Comparison of ENCODE assay signal across 10 cellular contexts in genomic region chr10:101828734-101829551, GRCh38. TPM values are rescaled to one million over a fixed set of nuclear protein-coding genes. Genes with fewer than 3 reads are reported as not detected.
DNase-seq lines count a peak whose midpoint lies in the region; ATAC-seq, FAIRE-seq and TF ChIP-seq lines count a peak whose summit lies in the region.
"Had no signal": no experiment of that assay in that cellular context is flagged by ENCODE, and none has a peak within 500 bp of the region (broad histone marks: within the 10 kb centered on the region; RNA-seq: fewer than 3 reads in every experiment).

No MANE protein-coding gene starts in this region.

- H3K4me3 Mint-ChIP-seq in nephron = peak overlapping the region in 2 of 3 experiments; percentile 14 to 45
- no peak overlapping the region for H3K4me3 Mint-ChIP-seq in activated T-helper 17 cell treated with anti-CD3 and anti-CD28 coated beads, Interleukin-2, amount 50 U/mL, for 72 hours

- ATAC-seq in right lobe of liver = no peak
- ATAC-seq in HepG2 = no peak
- ATAC-seq in HG03469 (IDR thresholded peaks at IDR 0.05; ENCODE audit: unreplicated experiment) = no peak
- ATAC-seq in activated T-helper 17 cell treated with anti-CD3 and anti-CD28 coated beads, Interleukin-2, amount 50 U/mL, for 72 hours (replicated peaks) = no peak
- ATAC-seq in GM19324 (IDR thresholded peaks at IDR 0.05; ENCODE audit: low FRiP score, unreplicated experiment) = no peak

- peaks cover 8% of the 10 kb centered on the region for H3K36me3 Mint-ChIP-seq in nephron (ENCODE audit: low read depth)
- H3K36me3 Mint-ChIP-seq in activated T-helper 17 cell treated with anti-CD3 and anti-CD28 coated beads, Interleukin-2, amount 50 U/mL, for 72 hours (ENCODE audit: low read depth) = peaks cover 15% of the 10 kb centered on the region

- whole genome bisulfite sequencing in right lobe of liver (ENCODE audit: insufficient coverage, low coverage, low lambda C conversion rate, missing lambda C conversion rate) = 74% methylated on average over 18 of the region's 41 CpGs
- 95% methylated on average over 41 of the region's 41 CpGs for WGBS in HepG2 (ENCODE audit: low lambda C conversion rate)
- WGBS in esophagus squamous epithelium, 2 donors = 64 to 71% methylated on average over 13 to 16 of the region's 41 CpGs

- TF ChIP-seq POLR2A in right lobe of liver (IDR thresholded peaks at IDR 0.05) (no peak), HepG2 (IDR thresholded peaks at IDR 0.05; ENCODE audit: insufficient read depth in 1 of 2, low read depth in 2 of 2, low read length in 2 of 2) (no peak), esophagus squamous epithelium (IDR thresholded peaks at IDR 0.05) (no peak)

- no peaks in the 10 kb centered on the region for H3K79me2 ChIP-seq in HepG2 (ENCODE audit: insufficient read depth, low read length)

- H3K9ac ChIP-seq in HepG2 (ENCODE audit: insufficient read depth, low read depth, low read length) = no peak overlapping the region

- no peak overlapping the region for H3K4me2 ChIP-seq in HepG2 (ENCODE audit: low read depth, low read length)

- DNase-seq in right lobe of liver (peak; percentile 30 to 60 (median 42)), HepG2 (ENCODE audit: low spot score) (no peak), esophagus squamous epithelium (lab: John Stamatoyannopoulos, UW) (no peak)
- DNase-seq in stimulated activated CD4-positive, alpha-beta T cell treated with anti-CD3 and anti-CD28 coated beads, Interleukin-1b, Interleukin-23, amount 100 ng/mL, for 48 hours = no peak
- DNase-seq: T1000 had no signal

- FAIRE-seq in HepG2 (lab: Jason Lieb, UNC) = no peak

- H3K27ac ChIP-seq in right lobe of liver (no peak overlapping the region), HepG2 (ENCODE audit: extremely low read length, insufficient read depth, low read length) (no peak overlapping the region), esophagus squamous epithelium (peak overlapping the region; percentile 34 to 88 (median 48))

- H3K9me3 ChIP-seq in right lobe of liver (no peaks in the 10 kb centered on the region), HepG2 (ENCODE audit: low read length) (no peaks in the 10 kb centered on the region), esophagus squamous epithelium (no peaks in the 10 kb centered on the region)

- no peaks in the 10 kb centered on the region for H3K9me3 Mint-ChIP-seq in nephron
- no peaks in the 10 kb centered on the region for H3K9me3 Mint-ChIP-seq in activated T-helper 17 cell treated with anti-CD3 and anti-CD28 coated beads, Interleukin-2, amount 50 U/mL, for 72 hours

- no peak for TF ChIP-seq RAD21 in HepG2 (CRISPR knock-in tag; IDR thresholded peaks at IDR 0.05)

- POLR2A ChIA-PET in HepG2 (lab: Yijun Ruan, JAX) = no interaction called here

- in situ Hi-C loops in HepG2 (cut with HindIII; ENCODE audit: extremely low pct_ligation_motif_present, low pct_unique_long_range_greater_than_20kb) = no loop called here

- CTCF ChIA-PET in HepG2 (lab: Yijun Ruan, JAX; ENCODE audit: low intra/inter-chr PET ratio, low total read pairs) = no interaction called here

- H3K4me1 Mint-ChIP-seq in nephron = peaks cover 39% of the 10 kb centered on the region
- peaks cover 33% of the 10 kb centered on the region for H3K4me1 Mint-ChIP-seq in activated T-helper 17 cell treated with anti-CD3 and anti-CD28 coated beads, Interleukin-2, amount 50 U/mL, for 72 hours

- no peak overlapping the region for H2AFZ ChIP-seq in HepG2 (ENCODE audit: low read length)

- no peaks in the 10 kb centered on the region for H3K27me3 ChIP-seq in right lobe of liver
- H3K27me3 ChIP-seq in HepG2 (ENCODE audit: control insufficient read depth in 1 of 2, insufficient read depth in 2 of 2, low read length in 2 of 2) = no peaks in the 10 kb centered on the region
- no peaks in the 10 kb centered on the region for H3K27me3 ChIP-seq in esophagus squamous epithelium
- H3K27me3 ChIP-seq: dorsolateral prefrontal cortex had no signal

- no peaks in the 10 kb centered on the region for H4K20me1 ChIP-seq in HepG2 (ENCODE audit: insufficient read depth, low read length)

- intact Hi-C loops in right lobe of liver (cut with DNase I) (no loop called here), HepG2 (cut with micrococcal nuclease; ENCODE audit: unreplicated experiment) (no loop called here), esophagus squamous epithelium (cut with DNase I) (no loop called here)

- H3K36me3 ChIP-seq in right lobe of liver (peaks cover 0 to 2% (median 0%) of the 10 kb centered on the region in 4 donors), HepG2 (replicated peaks in 1 of 2; ENCODE audit: control insufficient read depth in 1 of 2, insufficient read depth in 2 of 2, low read length in 2 of 2) (0 out of 5 replicates have a peak, but pooled peaks cover 0 to 4% of the 10 kb centered on the region in 2 experiments), esophagus squamous epithelium (peaks cover 0 to 18% (median 0%) of the 10 kb centered on the region in 3 donors)

- H3K27me3 Mint-ChIP-seq in nephron (ENCODE audit: low read depth) = no peaks in the 10 kb centered on the region
- H3K27me3 Mint-ChIP-seq in activated T-helper 17 cell treated with anti-CD3 and anti-CD28 coated beads, Interleukin-2, amount 50 U/mL, for 72 hours = no peaks in the 10 kb centered on the region

- BruUV-seq in HepG2 (replicated peaks; lab: Mats Ljungman, UMichigan) = no TSS peak

- H3K4me1 ChIP-seq in right lobe of liver (peaks cover 0 to 7% (median 0%) of the 10 kb centered on the region in 4 donors), HepG2 (ENCODE audit: insufficient read depth, low read length) (no peaks in the 10 kb centered on the region), esophagus squamous epithelium (peaks cover 16 to 32% (median 18%) of the 10 kb centered on the region in 3 donors)

- TF ChIP-seq EP300 in HepG2 (IDR thresholded peaks at IDR 0.05; ENCODE audit: low read depth in 2 of 2, low read length in 2 of 2) (no peak), HepG2 (CRISPR knock-in tag; IDR thresholded peaks at IDR 0.05; ENCODE audit: borderline replicate concordance) (no peak)

- no peak for TF ChIP-seq CTCF in right lobe of liver (IDR thresholded peaks at IDR 0.05)
- TF ChIP-seq CTCF in HepG2 (CRISPR knock-in tag; IDR thresholded peaks at IDR 0.05) = no peak
- no peak for TF ChIP-seq CTCF in esophagus squamous epithelium (IDR thresholded peaks at IDR 0.05)
- TF ChIP-seq CTCF in nephron (IDR thresholded peaks at IDR 0.05; ENCODE audit: unreplicated experiment in 3 of 3) = no peak

- H3K4me3 ChIP-seq in right lobe of liver (no peak overlapping the region), HepG2 (replicated peaks in 1 of 3; ENCODE audit: insufficient read depth in 1 of 3, low read depth in 2 of 3, low read length in 3 of 3) (no peak overlapping the region), esophagus squamous epithelium (peak overlapping the region; percentile 34 to 71 (median 54))

- no peak overlapping the region for H3K27ac Mint-ChIP-seq in nephron
- no peak overlapping the region for H3K27ac Mint-ChIP-seq in activated T-helper 17 cell treated with anti-CD3 and anti-CD28 coated beads, Interleukin-2, amount 50 U/mL, for 72 hours

RNA-seq across cellular contexts. Expression of gene OGA, which starts 10.7 kb away (rescaled TPM):
- total RNA-seq in right lobe of liver (10 to 100 TPM; 34.7 to 52.2 (median 36.7) TPM), HepG2 (2016; rRNA removed; fragmentation: Illumina TruSeq; extraction: Trizol) (33.2 and 36.5 TPM in 2 replicates), esophagus squamous epithelium (100 to 1,000 TPM in 1 of 4 donors, 10 to 100 TPM in 3; 44.2 to 121 (median 60.7) TPM)
- 23.2 and 27.7 TPM in 2 replicates for total RNA-seq in HepG2 (2016; cell fraction: cytosol; rRNA removed; fragmentation: Illumina TruSeq; extraction: Trizol; ENCODE audit: low read depth)
- total RNA-seq in HepG2 (2016; cell fraction: insoluble cytoplasmic fraction; rRNA removed; fragmentation: Illumina TruSeq; extraction: Trizol) = 30.6 and 34.0 TPM in 2 replicates
- total RNA-seq in HepG2 (2016; cell fraction: membrane; rRNA removed; fragmentation: Illumina TruSeq; extraction: Trizol) = 23.7 and 29.9 TPM in 2 replicates
- 50.1 and 59.4 TPM in 2 replicates for total RNA-seq in HepG2 (2016; cell fraction: nucleus; rRNA removed; fragmentation: Illumina TruSeq; extraction: Trizol)
- 35.5 and 39.8 TPM in 2 replicates for polyA plus RNA-seq in HepG2 (2011; rRNA removed)
- 7.7 and 10.8 TPM in 2 replicates for polyA plus RNA-seq in HepG2 (2011; cell fraction: cytosol; rRNA removed)
- polyA plus RNA-seq in HepG2 (2011; cell fraction: nucleus; rRNA removed) = 66.7 and 69.3 TPM in 2 replicates
- polyA plus RNA-seq in HepG2 (2012) = 35.2 and 48.0 TPM in 2 replicates
- polyA plus RNA-seq in HepG2 (2016; cell fraction: cytosol; fragmentation: Illumina TruSeq; extraction: Trizol; ENCODE audit: low read depth) = 1.0 and 1.1 TPM in 2 replicates
- 24.3 and 27.7 TPM in 2 replicates for polyA plus RNA-seq in HepG2 (2016; cell fraction: insoluble cytoplasmic fraction; fragmentation: Illumina TruSeq; extraction: Trizol; ENCODE audit: low read depth)
- 2.9 and 3.6 TPM in 2 replicates for polyA plus RNA-seq in HepG2 (2016; cell fraction: membrane; fragmentation: Illumina TruSeq; extraction: Trizol; ENCODE audit: low read depth)
- polyA plus RNA-seq in HepG2 (2016; cell fraction: nucleus; fragmentation: Illumina TruSeq; extraction: Trizol; ENCODE audit: insufficient read depth, low read depth) = 105 and 122 TPM in 2 replicates
- polyA minus RNA-seq in HepG2 (2011; rRNA and poly(A)+ RNA removed; ENCODE audit: low replicate concordance) = 18.7 and 34.4 TPM in 2 replicates
- polyA minus RNA-seq in HepG2 (2011; cell fraction: cytosol; rRNA and poly(A)+ RNA removed) = 18.9 and 20.4 TPM in 2 replicates
- polyA minus RNA-seq in HepG2 (2011; cell fraction: nucleus; rRNA and poly(A)+ RNA removed) = 91.7 and 107 TPM in 2 replicates
- 100 to 1,000 TPM; 119 to 291 TPM for total RNA-seq in activated T-helper 17 cell treated with anti-CD3 and anti-CD28 coated beads, Interleukin-2, amount 50 U/mL, for 72 hours

RNA-seq across cellular contexts. Expression of gene KCNIP2, which starts 14.7 kb away (rescaled TPM):
- total RNA-seq in right lobe of liver = 1 to 10 TPM in 5 of 6 experiments, under 1 TPM in 1; 0.53 to 1.9 (median 1.1) TPM
- 0.42 TPM in 1 of 2 replicates, not detected in the other for total RNA-seq in HepG2 (2016; rRNA removed; fragmentation: Illumina TruSeq; extraction: Trizol)
- total RNA-seq in HepG2 (2016; cell fraction: cytosol; rRNA removed; fragmentation: Illumina TruSeq; extraction: Trizol; ENCODE audit: low read depth) = not detected in 2 replicates
- 0.13 and 0.52 TPM in 2 replicates for total RNA-seq in HepG2 (2016; cell fraction: insoluble cytoplasmic fraction; rRNA removed; fragmentation: Illumina TruSeq; extraction: Trizol)
- not detected in 2 replicates for total RNA-seq in HepG2 (2016; cell fraction: membrane; rRNA removed; fragmentation: Illumina TruSeq; extraction: Trizol)
- total RNA-seq in HepG2 (2016; cell fraction: nucleus; rRNA removed; fragmentation: Illumina TruSeq; extraction: Trizol) = 1.1 and 1.7 TPM in 2 replicates
- 0.70 and 0.88 TPM in 2 replicates for polyA plus RNA-seq in HepG2 (2011; rRNA removed)
- 0.13 TPM in 1 of 2 replicates, not detected in the other for polyA plus RNA-seq in HepG2 (2011; cell fraction: cytosol; rRNA removed)
- 3.4 and 3.8 TPM in 2 replicates for polyA plus RNA-seq in HepG2 (2011; cell fraction: nucleus; rRNA removed)
- polyA plus RNA-seq in HepG2 (2012) = 1.0 and 1.6 TPM in 2 replicates
- polyA plus RNA-seq in HepG2 (2016; cell fraction: cytosol; fragmentation: Illumina TruSeq; extraction: Trizol; ENCODE audit: low read depth) = not detected in 2 replicates
- not detected in 2 replicates for polyA plus RNA-seq in HepG2 (2016; cell fraction: insoluble cytoplasmic fraction; fragmentation: Illumina TruSeq; extraction: Trizol; ENCODE audit: low read depth)
- polyA plus RNA-seq in HepG2 (2016; cell fraction: membrane; fragmentation: Illumina TruSeq; extraction: Trizol; ENCODE audit: low read depth) = not detected in 2 replicates
- 2.7 and 2.9 TPM in 2 replicates for polyA plus RNA-seq in HepG2 (2016; cell fraction: nucleus; fragmentation: Illumina TruSeq; extraction: Trizol; ENCODE audit: insufficient read depth, low read depth)
- 1.2 and 2.3 TPM in 2 replicates for polyA minus RNA-seq in HepG2 (2011; rRNA and poly(A)+ RNA removed; ENCODE audit: low replicate concordance)
- polyA minus RNA-seq in HepG2 (2011; cell fraction: cytosol; rRNA and poly(A)+ RNA removed) = not detected in 2 replicates
- 4.1 and 7.7 TPM in 2 replicates for polyA minus RNA-seq in HepG2 (2011; cell fraction: nucleus; rRNA and poly(A)+ RNA removed)
- 1 to 10 TPM in 2 of 4 donors, not detected in 2; 1.2 to 1.5 TPM for total RNA-seq in esophagus squamous epithelium
- total RNA-seq in activated T-helper 17 cell treated with anti-CD3 and anti-CD28 coated beads, Interleukin-2, amount 50 U/mL, for 72 hours = 10 to 100 TPM in 1 of 2 donors, 1 to 10 TPM in 1; 4.5 to 39.3 TPM

RNA-seq across cellular contexts. Expression of gene NPM3, which starts 45.7 kb away (rescaled TPM):
- total RNA-seq in right lobe of liver = 10 to 100 TPM in 3 of 6 experiments, 1 to 10 TPM in 3; 4.7 to 31.8 (median 8.6) TPM
- 129 and 160 TPM in 2 replicates for total RNA-seq in HepG2 (2016; rRNA removed; fragmentation: Illumina TruSeq; extraction: Trizol)
- total RNA-seq in HepG2 (2016; cell fraction: cytosol; rRNA removed; fragmentation: Illumina TruSeq; extraction: Trizol; ENCODE audit: low read depth) = 72.9 and 79.2 TPM in 2 replicates
- total RNA-seq in HepG2 (2016; cell fraction: insoluble cytoplasmic fraction; rRNA removed; fragmentation: Illumina TruSeq; extraction: Trizol) = 127 and 156 TPM in 2 replicates
- 118 and 120 TPM in 2 replicates for total RNA-seq in HepG2 (2016; cell fraction: membrane; rRNA removed; fragmentation: Illumina TruSeq; extraction: Trizol)
- 40.1 and 46.2 TPM in 2 replicates for total RNA-seq in HepG2 (2016; cell fraction: nucleus; rRNA removed; fragmentation: Illumina TruSeq; extraction: Trizol)
- polyA plus RNA-seq in HepG2 (2011; rRNA removed) = 47.6 and 50.8 TPM in 2 replicates
- polyA plus RNA-seq in HepG2 (2011; cell fraction: cytosol; rRNA removed) = 77.2 and 99.2 TPM in 2 replicates
- polyA plus RNA-seq in HepG2 (2011; cell fraction: nucleus; rRNA removed) = 35.2 and 42.2 TPM in 2 replicates
- 50.7 and 56.1 TPM in 2 replicates for polyA plus RNA-seq in HepG2 (2012)
- polyA plus RNA-seq in HepG2 (2016; cell fraction: cytosol; fragmentation: Illumina TruSeq; extraction: Trizol; ENCODE audit: low read depth) = 74.7 and 76.8 TPM in 2 replicates
- 123 and 134 TPM in 2 replicates for polyA plus RNA-seq in HepG2 (2016; cell fraction: insoluble cytoplasmic fraction; fragmentation: Illumina TruSeq; extraction: Trizol; ENCODE audit: low read depth)
- 94.9 and 101 TPM in 2 replicates for polyA plus RNA-seq in HepG2 (2016; cell fraction: membrane; fragmentation: Illumina TruSeq; extraction: Trizol; ENCODE audit: low read depth)
- polyA plus RNA-seq in HepG2 (2016; cell fraction: nucleus; fragmentation: Illumina TruSeq; extraction: Trizol; ENCODE audit: insufficient read depth, low read depth) = 69.1 and 70.7 TPM in 2 replicates
- 57.7 and 87.9 TPM in 2 replicates for polyA minus RNA-seq in HepG2 (2011; rRNA and poly(A)+ RNA removed; ENCODE audit: low replicate concordance)
- polyA minus RNA-seq in HepG2 (2011; cell fraction: cytosol; rRNA and poly(A)+ RNA removed) = 11.6 and 28.0 TPM in 2 replicates
- 4.2 and 7.6 TPM in 2 replicates for polyA minus RNA-seq in HepG2 (2011; cell fraction: nucleus; rRNA and poly(A)+ RNA removed)
- total RNA-seq in esophagus squamous epithelium = 10 to 100 TPM; 36.7 to 91.3 (median 52.2) TPM
- 100 to 1,000 TPM in 1 of 2 donors, 10 to 100 TPM in 1; 72.6 to 162 TPM for total RNA-seq in activated T-helper 17 cell treated with anti-CD3 and anti-CD28 coated beads, Interleukin-2, amount 50 U/mL, for 72 hours

RNA-seq across cellular contexts. Expression of gene FGF8, which starts 53.0 kb away (rescaled TPM):
- not detected for total RNA-seq in right lobe of liver
- not detected in 2 replicates for total RNA-seq in HepG2 (2016; rRNA removed; fragmentation: Illumina TruSeq; extraction: Trizol)
- not detected in 2 replicates for total RNA-seq in HepG2 (2016; cell fraction: cytosol; rRNA removed; fragmentation: Illumina TruSeq; extraction: Trizol; ENCODE audit: low read depth)
- total RNA-seq in HepG2 (2016; cell fraction: insoluble cytoplasmic fraction; rRNA removed; fragmentation: Illumina TruSeq; extraction: Trizol) = not detected in 2 replicates
- total RNA-seq in HepG2 (2016; cell fraction: membrane; rRNA removed; fragmentation: Illumina TruSeq; extraction: Trizol) = not detected in 2 replicates
- not detected in 2 replicates for total RNA-seq in HepG2 (2016; cell fraction: nucleus; rRNA removed; fragmentation: Illumina TruSeq; extraction: Trizol)
- 0.26 TPM in 1 of 2 replicates, not detected in the other for polyA plus RNA-seq in HepG2 (2011; rRNA removed)
- not detected in 2 replicates for polyA plus RNA-seq in HepG2 (2011; cell fraction: cytosol; rRNA removed)
- polyA plus RNA-seq in HepG2 (2011; cell fraction: nucleus; rRNA removed) = 0.37 and 0.80 TPM in 2 replicates
- not detected in 2 replicates for polyA plus RNA-seq in HepG2 (2012)
- not detected in 2 replicates for polyA plus RNA-seq in HepG2 (2016; cell fraction: cytosol; fragmentation: Illumina TruSeq; extraction: Trizol; ENCODE audit: low read depth)
- not detected in 2 replicates for polyA plus RNA-seq in HepG2 (2016; cell fraction: insoluble cytoplasmic fraction; fragmentation: Illumina TruSeq; extraction: Trizol; ENCODE audit: low read depth)
- polyA plus RNA-seq in HepG2 (2016; cell fraction: membrane; fragmentation: Illumina TruSeq; extraction: Trizol; ENCODE audit: low read depth) = not detected in 2 replicates
- polyA plus RNA-seq in HepG2 (2016; cell fraction: nucleus; fragmentation: Illumina TruSeq; extraction: Trizol; ENCODE audit: insufficient read depth, low read depth) = not detected in 2 replicates
- polyA minus RNA-seq in HepG2 (2011; rRNA and poly(A)+ RNA removed; ENCODE audit: low replicate concordance) = not detected in 2 replicates
- polyA minus RNA-seq in HepG2 (2011; cell fraction: cytosol; rRNA and poly(A)+ RNA removed) = not detected in 2 replicates
- polyA minus RNA-seq in HepG2 (2011; cell fraction: nucleus; rRNA and poly(A)+ RNA removed) = not detected in 2 replicates
- total RNA-seq in esophagus squamous epithelium = not detected
- not detected for total RNA-seq in activated T-helper 17 cell treated with anti-CD3 and anti-CD28 coated beads, Interleukin-2, amount 50 U/mL, for 72 hours

Comparison
In these comparisons a context has a peak if more than half of its experiments do, and no peak if none do; other contexts are left out.
1. DNase-seq: peak in right lobe of liver (3 of 3); none in HepG2 (single experiment), esophagus squamous epithelium (single experiment) and stimulated activated CD4-positive, alpha-beta T cell treated with anti-CD3 and anti-CD28 coated beads, Interleukin-1b, Interleukin-23, amount 100 ng/mL, for 48 hours (single experiment).
2. H3K27ac ChIP-seq: peak in esophagus squamous epithelium (4 of 4); none in right lobe of liver (0 of 3) and HepG2 (single experiment).
3. H3K4me3 ChIP-seq: peak in esophagus squamous epithelium (4 of 4); none in right lobe of liver (0 of 3) and HepG2 (0 of 3).